Comparison of ENCODE assay signal across 16 cellular contexts in the genomic region with DNA sequence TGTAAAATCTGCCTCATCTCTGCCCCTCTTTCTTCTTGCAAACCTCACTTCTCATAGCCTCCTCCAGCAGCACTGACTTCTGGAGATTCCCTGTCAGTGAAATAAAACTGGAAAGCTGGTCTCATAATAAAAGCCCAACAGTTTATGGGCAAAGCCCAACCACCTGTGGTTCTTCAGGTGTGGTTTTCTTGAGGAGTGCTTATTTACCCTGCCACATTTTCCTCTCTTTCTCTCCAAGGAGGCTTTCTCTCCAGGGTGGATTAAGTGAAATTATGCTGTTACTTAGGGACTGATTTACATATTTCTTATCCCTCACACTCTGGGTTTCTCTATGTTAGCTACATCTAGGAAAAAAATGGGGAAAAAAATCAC. TPM values are rescaled to one million over a fixed set of nuclear protein-coding genes. Genes with fewer than 3 reads are reported as not detected.
DNase-seq lines count a peak whose midpoint lies in the region; FAIRE-seq and TF ChIP-seq lines count a peak whose summit lies in the region.
"Had no signal": no experiment of that assay in that cellular context is flagged by ENCODE, and none has a peak within 500 bp of the region (broad histone marks: within the 10 kb centered on the region; RNA-seq: fewer than 3 reads in every experiment).

No MANE protein-coding gene starts in this region.

- no peaks in the 10 kb centered on the region for H3K9me3 Mint-ChIP-seq in type B pancreatic cell
- H3K9me3 Mint-ChIP-seq: activated T-helper 1 cell treated with anti-CD3 and anti-CD28 coated beads, Interleukin-12 subunit alpha, Interleukin-12 subunit beta, Interleukin-2, Interleukin-4 antibody, amounts not matched to agents 30 ng/mL and 10 ng/mL and 1 ng/mL, durations not matched to agents 14 hours and 24 hours and 36 hours; immature natural killer cell had no signal

- TF ChIP-seq CTCF in bronchial epithelial cell (IDR thresholded peaks at IDR 0.05; ENCODE audit: insufficient read depth, low read length, severe bottlenecking) (no peak), type B pancreatic cell (conservative IDR thresholded peaks at IDR 0.05) (no peak), transverse colon (IDR thresholded peaks at IDR 0.05) (no peak), GM10266 (IDR thresholded peaks at IDR 0.05; ENCODE audit: control insufficient read depth, insufficient read depth, low read depth, missing control alignments) (no peak)

- TF ChIP-seq POLR2A in transverse colon (IDR thresholded peaks at IDR 0.05), result no peak

- in situ Hi-C loops in transverse colon (cut with MboI; ENCODE audit: low pct_ligation_motif_present in 1 of 4, low pct_unique_long_range_greater_than_20kb in 1 of 4, low sequenced_read_pairs in 3 of 4), result no loop called here

- H3K4me3 Mint-ChIP-seq in type B pancreatic cell, result no peak overlapping the region
- H3K4me3 Mint-ChIP-seq: activated T-helper 1 cell treated with anti-CD3 and anti-CD28 coated beads, Interleukin-12 subunit alpha, Interleukin-12 subunit beta, Interleukin-2, Interleukin-4 antibody, amounts not matched to agents 30 ng/mL and 10 ng/mL and 1 ng/mL, durations not matched to agents 14 hours and 24 hours and 36 hours; immature natural killer cell had no signal

- DNase-seq in NCI-H82 (lab: John Stamatoyannopoulos, UW) (peak; percentile 19), NCI-H82 treated with DMSO at 0.1 percent for 48 hours (lab: John Stamatoyannopoulos, UW; ENCODE audit: unreplicated experiment) (no peak), M059J (ENCODE audit: low read depth) (peak; percentile 85), bronchial epithelial cell (ENCODE audit: low read depth) (peak; percentile 24), type B pancreatic cell (ENCODE audit: extremely low spot score, unreplicated experiment) (no peak), transverse colon (no peak), GM10266 (ENCODE audit: extremely low spot score) (no peak)
- DNase-seq in stimulated activated CD4-positive, alpha-beta T cell treated with anti-CD3 and anti-CD28 coated beads, Interleukin-1b, Interleukin-23, amount 100 ng/mL, for 48 hours, result no peak
- DNase-seq: Caco-2; cerebellar nuclear complex; immature natural killer cell; Karpas-422; nucleus accumbens; stimulated activated naive CD8-positive, alpha-beta T cell treated with anti-CD3 and anti-CD28 coated beads, Interleukin-15, Interleukin-2, amounts not matched to agents 100 U/mL and 50 U/mL, for 24 hours had no signal

- H3K9me3 ChIP-seq in transverse colon, result no peaks in the 10 kb centered on the region
- H3K9me3 ChIP-seq: Caco-2 had no signal

- H3K4me3 ChIP-seq in bronchial epithelial cell (ENCODE audit: low read depth, low read length) (no peak overlapping the region), transverse colon (no peak overlapping the region)

- no peaks in the 10 kb centered on the region for H3K36me3 Mint-ChIP-seq in type B pancreatic cell

- H3K36me3 ChIP-seq in bronchial epithelial cell (ENCODE audit: control insufficient read depth, insufficient read depth, low read length) (no peaks in the 10 kb centered on the region), transverse colon (no peaks in the 10 kb centered on the region)

- FAIRE-seq in bronchial epithelial cell (lab: Jason Lieb, UNC), result no peak
- FAIRE-seq: endometrium had no signal

- H3K4me1 ChIP-seq in transverse colon, result peaks cover 0 to 6% (median 0%) of the 10 kb centered on the region in 4 donors
- H3K4me1 ChIP-seq: Caco-2 had no signal

- H3K27ac ChIP-seq in transverse colon, result no peak overlapping the region

- intact Hi-C loops in transverse colon (cut with DNase I; ENCODE audit: low total_unique reads), result no loop called here

- H3K4me1 Mint-ChIP-seq in type B pancreatic cell (ENCODE audit: unreplicated experiment), result peaks cover 12% of the 10 kb centered on the region

- H3K27ac Mint-ChIP-seq in type B pancreatic cell, result peak overlapping the region; percentile 8
- H3K27ac Mint-ChIP-seq: activated T-helper 1 cell treated with anti-CD3 and anti-CD28 coated beads, Interleukin-12 subunit alpha, Interleukin-12 subunit beta, Interleukin-2, Interleukin-4 antibody, amounts not matched to agents 30 ng/mL and 10 ng/mL and 1 ng/mL, durations not matched to agents 14 hours and 24 hours and 36 hours had no signal

- no peaks in the 10 kb centered on the region for H3K27me3 ChIP-seq in bronchial epithelial cell (ENCODE audit: control insufficient read depth, insufficient read depth, low read length)
- no peaks in the 10 kb centered on the region for H3K27me3 ChIP-seq in transverse colon

- no peaks in the 10 kb centered on the region for H3K27me3 Mint-ChIP-seq in type B pancreatic cell

- no peak for TF ChIP-seq EP300 in transverse colon (IDR thresholded peaks at IDR 0.05; ENCODE audit: low read depth)

RNA-seq across cellular contexts. Expression of gene TBX19, which starts 4.7 kb away (rescaled TPM):
- total RNA-seq in M059J (2014; rRNA removed; shearing (Covaris generic)), result 0.54 and 1.1 TPM in 2 replicates
- 0.51 and 0.79 TPM in 2 replicates for total RNA-seq in bronchial epithelial cell
- 1.3 and 1.6 TPM in 2 replicates for total RNA-seq in type B pancreatic cell (ENCODE audit: low replicate concordance)
- total RNA-seq in transverse colon, result 1 to 10 TPM; 1.2 to 2.9 (median 2.5) TPM

RNA-seq across cellular contexts. Expression of gene SFT2D2, which starts 59.6 kb away (rescaled TPM):
- total RNA-seq in M059J (2014; rRNA removed; shearing (Covaris generic)), result 31.0 and 49.0 TPM in 2 replicates
- total RNA-seq in bronchial epithelial cell (22.4 and 29.7 TPM in 2 replicates), type B pancreatic cell (ENCODE audit: low replicate concordance) (52.1 and 63.7 TPM in 2 replicates), transverse colon (10 to 100 TPM; 19.1 to 51.1 (median 38.2) TPM)

Comparison
In these comparisons a context has a peak if more than half of its experiments do, and no peak if none do; other contexts are left out.
1. DNase-seq: peak in NCI-H82 (single experiment), M059J (single experiment) and bronchial epithelial cell (single experiment); none in NCI-H82 treated with DMSO at 0.1 percent for 48 hours (single experiment), type B pancreatic cell (single experiment), transverse colon (single experiment), GM10266 (single experiment) and stimulated activated CD4-positive, alpha-beta T cell treated with anti-CD3 and anti-CD28 coated beads, Interleukin-1b, Interleukin-23, amount 100 ng/mL, for 48 hours (single experiment).